ENCODE assay signal across 10 cellular contexts in genomic region chr5:172733974-172734346, GRCh38. TPM values are rescaled to one million over a fixed set of nuclear protein-coding genes. Genes with fewer than 3 reads are reported as not detected.
DNase-seq lines count a peak whose midpoint lies in the region; ATAC-seq and TF ChIP-seq lines count a peak whose summit lies in the region.
"Had no signal": no experiment of that assay in that cellular context is flagged by ENCODE, and none has a peak within 500 bp of the region (broad histone marks: within the 10 kb centered on the region; RNA-seq: fewer than 3 reads in every experiment).

No MANE protein-coding gene starts in this region.

- no peaks in the 10 kb centered on the region for H3K27me3 ChIP-seq in fibroblast of lung (ENCODE audit: control insufficient read depth, insufficient read depth, low read length)

- peaks cover 23% of the 10 kb centered on the region for H3K4me1 ChIP-seq in fibroblast of lung (ENCODE audit: control insufficient read depth, extremely low read depth, insufficient read depth, low read length)
- H3K4me1 ChIP-seq in urinary bladder (ENCODE audit: insufficient read depth): no peaks in the 10 kb centered on the region

- peaks cover 3 to 9% (median 5%) of the 10 kb centered on the region in 3 donors for H3K27me3 Mint-ChIP-seq in immature natural killer cell (ENCODE audit: low read depth in 3 of 3)
- no peaks in the 10 kb centered on the region for H3K27me3 Mint-ChIP-seq in activated naive CD8-positive, alpha-beta T cell treated with anti-CD3 and anti-CD28 coated beads, Interleukin-2, amount 50 U/mL, for 24 hours
- H3K27me3 Mint-ChIP-seq: activated CD4-positive, alpha-beta T cell treated with anti-CD3 and anti-CD28 coated beads for 36 hours had no signal

- DNase-seq in SW480 (ENCODE audit: low spot score) (peak; percentile 39), fibroblast of lung (ENCODE audit: low read depth in 2 of 2) (no peak), omental fat pad (ENCODE audit: low spot score) (no peak), immature natural killer cell (no peak)
- no peak for DNase-seq in activated naive CD8-positive, alpha-beta T cell treated with anti-CD3 and anti-CD28 coated beads, Interleukin-2, amount 50 U/mL, for 24 hours
- DNase-seq: activated CD4-positive, alpha-beta T cell treated with anti-CD3 and anti-CD28 coated beads for 36 hours; activated naive CD4-positive, alpha-beta T cell treated with anti-CD3 and anti-CD28 coated beads for 36 hours; endodermal cell had no signal

- no peak for TF ChIP-seq CTCF in fibroblast of lung (conservative IDR thresholded peaks at IDR 0.05 in 1 of 2, IDR thresholded peaks at IDR 0.05 in 1 of 2; ENCODE audit: low read depth in 1 of 2, low read length in 2 of 2)
- no peak for TF ChIP-seq CTCF in omental fat pad (IDR thresholded peaks at IDR 0.05)

- H3K4me3 ChIP-seq in fibroblast of lung (replicated peaks in 1 of 4; ENCODE audit: control extremely low read depth in 1 of 4, insufficient read depth in 1 of 4, low read depth in 3 of 4, low read length in 4 of 4) (peak overlapping the region in 1 of 4 experiments; percentile 8), urinary bladder (ENCODE audit: low read depth, low read length) (no peak overlapping the region)

- peak overlapping the region; percentile 92 for H3K9ac ChIP-seq in fibroblast of lung (ENCODE audit: insufficient read depth, low read length)

- no peaks in the 10 kb centered on the region for H3K9me3 ChIP-seq in fibroblast of lung (ENCODE audit: control insufficient read depth, insufficient read depth, low read depth, low read length)

- ATAC-seq in omental fat pad (ENCODE audit: low FRiP score) (peak; percentile 62), HG03469 (IDR thresholded peaks at IDR 0.05; ENCODE audit: unreplicated experiment) (no peak)
- ATAC-seq in activated naive CD8-positive, alpha-beta T cell treated with anti-CD3 and anti-CD28 coated beads, Interleukin-2, amount 50 U/mL, for 24 hours: no peak
- ATAC-seq: activated CD4-positive, alpha-beta T cell treated with anti-CD3 and anti-CD28 coated beads for 36 hours had no signal

- no peaks in the 10 kb centered on the region for H3K9me3 Mint-ChIP-seq in immature natural killer cell
- H3K9me3 Mint-ChIP-seq in activated naive CD8-positive, alpha-beta T cell treated with anti-CD3 and anti-CD28 coated beads, Interleukin-2, amount 50 U/mL, for 24 hours: no peaks in the 10 kb centered on the region
- H3K9me3 Mint-ChIP-seq: activated naive CD4-positive, alpha-beta T cell treated with anti-CD3 and anti-CD28 coated beads for 36 hours; endodermal cell had no signal

- H3K36me3 Mint-ChIP-seq in immature natural killer cell: no peaks in the 10 kb centered on the region
- H3K36me3 Mint-ChIP-seq in activated naive CD8-positive, alpha-beta T cell treated with anti-CD3 and anti-CD28 coated beads, Interleukin-2, amount 50 U/mL, for 24 hours (ENCODE audit: low read depth): no peaks in the 10 kb centered on the region

- no peak overlapping the region for H3K27ac Mint-ChIP-seq in immature natural killer cell
- H3K27ac Mint-ChIP-seq in activated naive CD8-positive, alpha-beta T cell treated with anti-CD3 and anti-CD28 coated beads, Interleukin-2, amount 50 U/mL, for 24 hours: no peak overlapping the region
- H3K27ac Mint-ChIP-seq: activated CD4-positive, alpha-beta T cell treated with anti-CD3 and anti-CD28 coated beads for 36 hours; activated naive CD4-positive, alpha-beta T cell treated with anti-CD3 and anti-CD28 coated beads for 36 hours; endodermal cell had no signal

- WGBS in urinary bladder: 26% methylated on average over 4 of the region's 4 CpGs

- no peaks in the 10 kb centered on the region for H3K4me1 Mint-ChIP-seq in immature natural killer cell
- no peaks in the 10 kb centered on the region for H3K4me1 Mint-ChIP-seq in activated naive CD8-positive, alpha-beta T cell treated with anti-CD3 and anti-CD28 coated beads, Interleukin-2, amount 50 U/mL, for 24 hours
- H3K4me1 Mint-ChIP-seq: activated CD4-positive, alpha-beta T cell treated with anti-CD3 and anti-CD28 coated beads for 36 hours had no signal

- no peak overlapping the region for H2AFZ ChIP-seq in fibroblast of lung (ENCODE audit: low read length)

- H4K20me1 ChIP-seq in fibroblast of lung (ENCODE audit: control insufficient read depth, extremely low read depth, insufficient read depth, low read length): no peaks in the 10 kb centered on the region

- H3K4me2 ChIP-seq in fibroblast of lung (ENCODE audit: extremely low read depth, insufficient read depth, low read length): peak overlapping the region; percentile 75

- no peaks in the 10 kb centered on the region for H3K79me2 ChIP-seq in fibroblast of lung (ENCODE audit: control insufficient read depth, insufficient read depth, low read length)

- H3K36me3 ChIP-seq in fibroblast of lung (ENCODE audit: control insufficient read depth, insufficient read depth, low read length) (no peaks in the 10 kb centered on the region), urinary bladder (ENCODE audit: insufficient read depth) (no peaks in the 10 kb centered on the region)

- H3K4me3 Mint-ChIP-seq in immature natural killer cell: no peak overlapping the region
- H3K4me3 Mint-ChIP-seq in activated naive CD8-positive, alpha-beta T cell treated with anti-CD3 and anti-CD28 coated beads, Interleukin-2, amount 50 U/mL, for 24 hours: no peak overlapping the region
- H3K4me3 Mint-ChIP-seq: activated CD4-positive, alpha-beta T cell treated with anti-CD3 and anti-CD28 coated beads for 36 hours; activated naive CD4-positive, alpha-beta T cell treated with anti-CD3 and anti-CD28 coated beads for 36 hours; endodermal cell had no signal

- H3K27ac ChIP-seq in fibroblast of lung (ENCODE audit: insufficient read depth, low read length) (peak overlapping the region; percentile 100), urinary bladder (ENCODE audit: low read depth) (peak overlapping the region; percentile 78)

RNA-seq across cellular contexts. Expression of gene DUSP1, which starts 37.0 kb away (rescaled TPM):
- total RNA-seq in fibroblast of lung: 56.5 and 148 TPM in 2 replicates
- 121 and 291 TPM in 2 replicates for polyA plus RNA-seq in fibroblast of lung
- polyA plus RNA-seq in fibroblast of lung (2012): 89.4 and 192 TPM in 2 replicates
- polyA minus RNA-seq in fibroblast of lung (ENCODE audit: low replicate concordance): 200 and 307 TPM in 2 replicates
- 1,000 to 10,000 TPM; 1,645 to 2,968 (median 1,824) TPM for total RNA-seq in omental fat pad
- 76.4 TPM for total RNA-seq in urinary bladder
- polyA plus RNA-seq in urinary bladder: 822 TPM
- polyA plus RNA-seq in immature natural killer cell: 1,000 to 10,000 TPM in 1 of 3 donors, 100 to 1,000 TPM in 2; 548 to 1,082 (median 887) TPM

Comparison
In these comparisons a context has a peak if more than half of its experiments do, and no peak if none do; other contexts are left out.
1. RNA of gene DUSP1, which starts 37.0 kb away (total RNA-seq): 1,645 to 2,968 TPM in omental fat pad; 56.5 to 148 TPM in fibroblast of lung and 76.4 TPM in urinary bladder (single experiment); every median in the first group is over 10 times any median in the second.